Comparison of ENCODE assay signal across 17 cellular contexts in genomic region chr19:5026706-5027273, GRCh38. TPM values are rescaled to one million over a fixed set of nuclear protein-coding genes. Genes with fewer than 3 reads are reported as not detected.
DNase-seq lines count a peak whose midpoint lies in the region; ATAC-seq and TF ChIP-seq lines count a peak whose summit lies in the region.
"Had no signal": no experiment of that assay in that cellular context is flagged by ENCODE, and none has a peak within 500 bp of the region (broad histone marks: within the 10 kb centered on the region; RNA-seq: fewer than 3 reads in every experiment).

No MANE protein-coding gene starts in this region.

- ATAC-seq in SK-N-SH treated with all-trans-retinoic acid at 6 μM for 48 hours (no peak), HG03521 (IDR thresholded peaks at IDR 0.05; ENCODE audit: unreplicated experiment) (no peak)
- ATAC-seq: lower lobe of right lung; naive thymus-derived CD4-positive, alpha-beta T cell; stimulated activated naive CD8-positive, alpha-beta T cell treated with anti-CD3 and anti-CD28 coated beads, Interleukin-15, amount 100 ng/mL, for 72 hours had no signal

- CTCF ChIA-PET in SK-N-SH (lab: Yijun Ruan, JAX): interaction anchor here (0.6 to 7.2 kb wide), 6 partner anchors 21 to 529 kb away, joined by 3 to 62 read pairs (median 6); partner anchors contain the start of gene KDM4B

- TF ChIP-seq POLR2A in thyroid gland (IDR thresholded peaks at IDR 0.05): no peak

- intact Hi-C loops in thyroid gland (cut with DNase I): no loop called here

- TF ChIP-seq RAD21 in SK-N-SH (IDR thresholded peaks at IDR 0.05; ENCODE audit: low read length): no peak

- H3K79me2 ChIP-seq in SK-N-SH (ENCODE audit: insufficient read depth) (peaks cover 84% of the 10 kb centered on the region), hepatocyte (peaks cover 92% of the 10 kb centered on the region)

- H3K36me3 ChIP-seq in SK-N-SH (replicated peaks in 1 of 2; ENCODE audit: control insufficient read depth in 1 of 2, insufficient read depth in 2 of 2, low read length in 1 of 2): no peaks in the 10 kb centered on the region
- H3K36me3 ChIP-seq in hepatocyte (replicated peaks; ENCODE audit: insufficient read depth, low read depth): no peaks in the 10 kb centered on the region
- H3K36me3 ChIP-seq in thyroid gland: no peaks in the 10 kb centered on the region

- H3K4me1 ChIP-seq in SK-N-SH (ENCODE audit: control insufficient read depth in 1 of 2, insufficient read depth in 2 of 2, low read depth in 1 of 2, low read length in 1 of 2) (peaks cover 0 to 7% of the 10 kb centered on the region in 2 experiments; a peak in 1 of 4 replicates), hepatocyte (ENCODE audit: insufficient read depth) (peaks cover 3% of the 10 kb centered on the region), thyroid gland (peaks cover 64 to 75% of the 10 kb centered on the region in 2 donors)

- H3F3A ChIP-seq in SK-N-SH (replicated peaks; ENCODE audit: insufficient read depth): no peaks in the 10 kb centered on the region

- H3K9me2 ChIP-seq in SK-N-SH (no peaks in the 10 kb centered on the region), hepatocyte (replicated peaks; ENCODE audit: insufficient read depth) (no peaks in the 10 kb centered on the region)

- no peak overlapping the region for H2AFZ ChIP-seq in SK-N-SH (ENCODE audit: low read depth)
- no peak overlapping the region for H2AFZ ChIP-seq in hepatocyte

- WGBS in SK-N-SH (ENCODE audit: low lambda C conversion rate): 100% methylated on average over 3 of the region's 15 CpGs
- WGBS in hepatocyte (ENCODE audit: low lambda C conversion rate, missing lambda C conversion rate): 92% methylated on average over 15 of the region's 15 CpGs
- WGBS in thyroid gland, 2 donors: 79 to 81% methylated on average over 10 to 12 of the region's 15 CpGs

- in situ Hi-C loops in astrocyte of the cerebellum (cut with HindIII; ENCODE audit: low sequenced_read_pairs): no loop called here

- no peak overlapping the region for H3K27ac ChIP-seq in SK-N-SH (ENCODE audit: low read depth in 2 of 2, low read length in 1 of 2)
- no peak overlapping the region for H3K27ac ChIP-seq in hepatocyte
- peak overlapping the region in 2 of 3 donors; percentile 5 to 74 for H3K27ac ChIP-seq in thyroid gland
- H3K27ac ChIP-seq: lower lobe of right lung had no signal

- no peak for TF ChIP-seq EP300 in SK-N-SH (IDR thresholded peaks at IDR 0.05; ENCODE audit: borderline replicate concordance in 1 of 2, low read depth in 1 of 2, low read length in 1 of 2)

- H3K9me3 ChIP-seq in SK-N-SH (no peaks in the 10 kb centered on the region), hepatocyte (ENCODE audit: low read depth) (no peaks in the 10 kb centered on the region), thyroid gland (no peaks in the 10 kb centered on the region)
- H3K9me3 ChIP-seq: lower lobe of right lung had no signal

- POLR2A ChIA-PET in SK-N-SH (lab: Yijun Ruan, JAX): no interaction called here

- TF ChIP-seq CTCF in SK-N-SH (IDR thresholded peaks at IDR 0.05): peak; percentile 23; the same call in 1 of the 2 replicates
- TF ChIP-seq CTCF in astrocyte of the cerebellum (IDR thresholded peaks at IDR 0.05; ENCODE audit: low read depth, low read length, missing control alignments): peak; percentile 49
- peak; percentile 21 for TF ChIP-seq CTCF in hepatocyte (IDR thresholded peaks at IDR 0.05; ENCODE audit: poor library complexity)
- TF ChIP-seq CTCF in thyroid gland (IDR thresholded peaks at IDR 0.05): no peak

- no peak overlapping the region for H3K4me2 ChIP-seq in SK-N-SH
- H3K4me2 ChIP-seq in hepatocyte: no peak overlapping the region

- H3K27me3 ChIP-seq in SK-N-SH (ENCODE audit: insufficient read depth): no peaks in the 10 kb centered on the region
- H3K27me3 ChIP-seq in hepatocyte: no peaks in the 10 kb centered on the region
- H3K27me3 ChIP-seq in thyroid gland: no peaks in the 10 kb centered on the region

- H3K4me3 ChIP-seq in SK-N-SH (ENCODE audit: low read depth in 2 of 2, low read length in 1 of 2) (no peak overlapping the region), astrocyte of the cerebellum (ENCODE audit: low read depth, low read length) (no peak overlapping the region), hepatocyte (no peak overlapping the region), thyroid gland (replicated peaks in 1 of 3) (no peak overlapping the region)
- H3K4me3 ChIP-seq: lower lobe of right lung had no signal

- H4K20me1 ChIP-seq in SK-N-SH (ENCODE audit: insufficient read depth) (peaks cover 68% of the 10 kb centered on the region), hepatocyte (ENCODE audit: insufficient read depth, poor library complexity, severe bottlenecking) (peaks cover 74% of the 10 kb centered on the region)

- no peak overlapping the region for H3K9ac ChIP-seq in SK-N-SH

- no peak for DNase-seq in SK-N-SH
- no peak for DNase-seq in astrocyte of the cerebellum (ENCODE audit: low read depth)
- DNase-seq in hepatocyte (ENCODE audit: low spot score): no peak
- DNase-seq in thyroid gland: no peak
- DNase-seq in epidermal melanocyte (ENCODE audit: insufficient read length, low spot score): no peak
- DNase-seq in SKM-1 treated with dmso at 0.1 percent for 144 hours (lab: John Stamatoyannopoulos, UW; ENCODE audit: unreplicated experiment): no peak
- DNase-seq: activated B cell treated with CpG ODN at 0.5 μM for 24 hours; GDM1; lower lobe of right lung; naive thymus-derived CD4-positive, alpha-beta T cell; NCI-H2081; NCI-H69; RPMI8226; stimulated activated naive CD8-positive, alpha-beta T cell treated with anti-CD3 and anti-CD28 coated beads, Interleukin-15, amount 100 ng/mL, for 72 hours; T-helper 1 cell had no signal

TF ChIP-seq in SK-N-SH, 30 proteins besides CTCF, POLR2A, EP300 and RAD21 (continues in another document):
- TF ChIP-seq MXI1 (IDR thresholded peaks at IDR 0.05; ENCODE audit: low read depth, low read length): no peak
- no peak for TF ChIP-seq GATA2 (CRISPR knock-in tag; IDR thresholded peaks at IDR 0.05)
- no peak for TF ChIP-seq USF1 (IDR thresholded peaks at IDR 0.05; ENCODE audit: borderline replicate concordance, low read depth)
- TF ChIP-seq TAF1 (IDR thresholded peaks at IDR 0.05; ENCODE audit: borderline replicate concordance, low read depth, low read length): no peak
- TF ChIP-seq TCF12 (IDR thresholded peaks at IDR 0.05): no peak
- TF ChIP-seq MEF2A (IDR thresholded peaks at IDR 0.05; ENCODE audit: borderline replicate concordance, low read depth): no peak
- TF ChIP-seq CHD2 (IDR thresholded peaks at IDR 0.05; ENCODE audit: low read length, partially characterized antibody): no peak

TF ChIP-seq in SK-N-SH treated with all-trans-retinoic acid at 6 μM for 48 hours, 23 proteins besides CTCF, POLR2A, EP300 and RAD21 (continues in another document):
- no peak for TF ChIP-seq ARNTL (CRISPR knock-in tag; IDR thresholded peaks at IDR 0.05; ENCODE audit: borderline replicate concordance, low read depth)
- no peak for TF ChIP-seq PPARA (CRISPR knock-in tag; IDR thresholded peaks at IDR 0.05; ENCODE audit: borderline replicate concordance)
- TF ChIP-seq OSR1 (CRISPR knock-in tag; IDR thresholded peaks at IDR 0.05): no peak
- no peak for TF ChIP-seq CSDC2 (CRISPR knock-in tag; IDR thresholded peaks at IDR 0.05)
- TF ChIP-seq ZFP3 (CRISPR knock-in tag; IDR thresholded peaks at IDR 0.05): no peak
- TF ChIP-seq, protein P1, sequence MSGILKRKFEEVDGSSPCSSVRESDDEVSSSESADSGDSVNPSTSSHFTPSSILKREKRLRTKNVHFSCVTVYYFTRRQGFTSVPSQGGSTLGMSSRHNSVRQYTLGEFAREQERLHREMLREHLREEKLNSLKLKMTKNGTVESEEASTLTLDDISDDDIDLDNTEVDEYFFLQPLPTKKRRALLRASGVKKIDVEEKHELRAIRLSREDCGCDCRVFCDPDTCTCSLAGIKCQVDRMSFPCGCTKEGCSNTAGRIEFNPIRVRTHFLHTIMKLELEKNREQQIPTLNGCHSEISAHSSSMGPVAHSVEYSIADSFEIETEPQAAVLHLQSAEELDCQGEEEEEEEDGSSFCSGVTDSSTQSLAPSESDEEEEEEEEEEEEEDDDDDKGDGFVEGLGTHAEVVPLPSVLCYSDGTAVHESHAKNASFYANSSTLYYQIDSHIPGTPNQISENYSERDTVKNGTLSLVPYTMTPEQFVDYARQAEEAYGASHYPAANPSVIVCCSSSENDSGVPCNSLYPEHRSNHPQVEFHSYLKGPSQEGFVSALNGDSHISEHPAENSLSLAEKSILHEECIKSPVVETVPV (CRISPR knock-in tag; IDR thresholded peaks at IDR 0.05): no peak
- TF ChIP-seq GLIS3 (CRISPR knock-in tag; IDR thresholded peaks at IDR 0.05): no peak
- no peak for TF ChIP-seq RARB (CRISPR knock-in tag; IDR thresholded peaks at IDR 0.05)
- TF ChIP-seq, protein P2, sequence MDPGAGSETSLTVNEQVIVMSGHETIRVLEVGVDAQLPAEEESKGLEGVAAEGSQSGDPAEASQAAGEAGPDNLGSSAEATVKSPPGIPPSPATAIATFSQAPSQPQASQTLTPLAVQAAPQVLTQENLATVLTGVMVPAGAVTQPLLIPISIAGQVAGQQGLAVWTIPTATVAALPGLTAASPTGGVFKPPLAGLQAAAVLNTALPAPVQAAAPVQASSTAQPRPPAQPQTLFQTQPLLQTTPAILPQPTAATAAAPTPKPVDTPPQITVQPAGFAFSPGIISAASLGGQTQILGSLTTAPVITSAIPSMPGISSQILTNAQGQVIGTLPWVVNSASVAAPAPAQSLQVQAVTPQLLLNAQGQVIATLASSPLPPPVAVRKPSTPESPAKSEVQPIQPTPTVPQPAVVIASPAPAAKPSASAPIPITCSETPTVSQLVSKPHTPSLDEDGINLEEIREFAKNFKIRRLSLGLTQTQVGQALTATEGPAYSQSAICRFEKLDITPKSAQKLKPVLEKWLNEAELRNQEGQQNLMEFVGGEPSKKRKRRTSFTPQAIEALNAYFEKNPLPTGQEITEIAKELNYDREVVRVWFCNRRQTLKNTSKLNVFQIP (CRISPR knock-in tag; IDR thresholded peaks at IDR 0.05; ENCODE audit: borderline replicate concordance, low read depth): no peak

RNA-seq across cellular contexts. Expression of gene KDM4B, which starts 57.9 kb away (rescaled TPM):
- polyA plus RNA-seq in SK-N-SH (2012; rRNA removed) (10.0 and 12.2 TPM in 2 replicates), hepatocyte (29.6 and 34.0 TPM in 2 replicates)
- 4.2 and 6.7 TPM in 2 replicates for polyA plus RNA-seq in SK-N-SH (2012; cell fraction: cytosol; rRNA removed)
- polyA plus RNA-seq in SK-N-SH (2012; cell fraction: nucleus; rRNA removed): 32.4 and 32.9 TPM in 2 replicates
- total RNA-seq in hepatocyte (18.4 and 22.2 TPM in 2 replicates), thyroid gland (10 to 100 TPM; 44.3 to 87.2 (median 75.8) TPM)

Comparison
In these comparisons a context has a peak if more than half of its experiments do, and no peak if none do; other contexts are left out.
1. H3K27ac ChIP-seq: peak in thyroid gland (2 of 3); none in SK-N-SH (0 of 2) and hepatocyte (single experiment).
2. CTCF ChIP-seq: peak in SK-N-SH (single experiment), astrocyte of the cerebellum (single experiment) and hepatocyte (single experiment); none in thyroid gland (0 of 6).